In genomic region chr1:23548704-23549143, GRCh38 we compare ENCODE assay signal across 13 cellular contexts. TPM values are rescaled to one million over a fixed set of nuclear protein-coding genes. Genes with fewer than 3 reads are reported as not detected.
DNase-seq lines count a peak whose midpoint lies in the region; ATAC-seq and TF ChIP-seq lines count a peak whose summit lies in the region.
"Had no signal": no experiment of that assay in that cellular context is flagged by ENCODE, and none has a peak within 500 bp of the region (broad histone marks: within the 10 kb centered on the region; RNA-seq: fewer than 3 reads in every experiment).

No MANE protein-coding gene starts in this region.

- H3K36me3 ChIP-seq in DOHH2 (ENCODE audit: control insufficient read depth, low read length): no peaks in the 10 kb centered on the region
- no peaks in the 10 kb centered on the region for H3K36me3 ChIP-seq in heart right ventricle
- H3K36me3 ChIP-seq: MG63 had no signal

- H3K27me3 ChIP-seq in DOHH2 (ENCODE audit: control insufficient read depth, low read length) (no peaks in the 10 kb centered on the region), heart right ventricle (peaks cover 0 to 6% (median 0%) of the 10 kb centered on the region in 7 donors)
- H3K27me3 ChIP-seq: MG63 had no signal

- no peaks in the 10 kb centered on the region for H3K27me3 Mint-ChIP-seq in WTC11 (ENCODE audit: low read depth)

- no peaks in the 10 kb centered on the region for H3K36me3 Mint-ChIP-seq in WTC11

- no peaks in the 10 kb centered on the region for H3K79me2 ChIP-seq in DOHH2 (ENCODE audit: control insufficient read depth, low read length)

- H3K27ac ChIP-seq in DOHH2 (ENCODE audit: low read depth, low read length) (peak overlapping the region; percentile 8; the same call in 1 of the 2 replicates), heart right ventricle (peak overlapping the region; percentile 23 to 99 (median 68))

- H3K9me2 ChIP-seq in DOHH2 (replicated peaks; ENCODE audit: control insufficient read depth, low read length): no peaks in the 10 kb centered on the region

- H3K4me1 Mint-ChIP-seq in WTC11: peaks cover 45% of the 10 kb centered on the region

- H3K4me1 ChIP-seq in DOHH2 (ENCODE audit: control insufficient read depth, low read length) (peaks cover 75% of the 10 kb centered on the region), heart right ventricle (peaks cover 4 to 53% (median 25%) of the 10 kb centered on the region in 9 donors)

- H3K27ac Mint-ChIP-seq in WTC11: no peak overlapping the region

- H3K4me3 ChIP-seq in DOHH2 (ENCODE audit: low read length): 0 out of 2 replicates have a peak overlapping the region, but pooled peaks have one; percentile 19
- H3K4me3 ChIP-seq in heart right ventricle: no peak overlapping the region
- H3K4me3 ChIP-seq: MG63, mucosa of descending colon had no signal

- no peaks in the 10 kb centered on the region for H3K9me3 Mint-ChIP-seq in WTC11

- POLR2A ChIA-PET in WTC11 (lab: Charles Lee): no interaction called here

- intact Hi-C loops in heart right ventricle (cut with DNase I): no loop called here
- intact Hi-C loops in sciatic nerve (cut with DNase I): loop anchor here (1.0 kb wide), 1 partner anchor 87 kb away; no protein-coding TSS in a partner anchor

- H4K20me1 ChIP-seq in DOHH2 (ENCODE audit: control insufficient read depth, insufficient read depth, low read depth, low read length): no peaks in the 10 kb centered on the region

- peak overlapping the region; percentile 30 for H3K4me2 ChIP-seq in DOHH2 (ENCODE audit: low read length)

- CTCF ChIA-PET in WTC11 (lab: Charles Lee): interaction anchor here (0.8 to 13.3 kb wide), 7 partner anchors 10 to 170 kb away, joined by 3 to 341 read pairs (median 6); partner anchors contain the start of gene ID3

- H3K9me3 ChIP-seq in DOHH2 (ENCODE audit: control insufficient read depth, insufficient read depth, low read length) (no peaks in the 10 kb centered on the region), heart right ventricle (no peaks in the 10 kb centered on the region)
- H3K9me3 ChIP-seq: MG63, mucosa of descending colon had no signal

- ATAC-seq in WTC11: peak; percentile 36
- peak in 7 of 8 donors; percentile 39 to 80 (median 64) for ATAC-seq in heart right ventricle
- ATAC-seq in sciatic nerve: peak; percentile 34
- no peak for ATAC-seq in HG03139 (IDR thresholded peaks at IDR 0.05; ENCODE audit: unreplicated experiment)
- ATAC-seq: mucosa of descending colon had no signal

- no peak for TF ChIP-seq CTCF in DOHH2 (IDR thresholded peaks at IDR 0.05; ENCODE audit: low read depth, low read length, poor library complexity, severe bottlenecking)
- no peak for TF ChIP-seq CTCF in WTC11 (IDR thresholded peaks at IDR 0.05)
- TF ChIP-seq CTCF in heart right ventricle (IDR thresholded peaks at IDR 0.05): no peak

- DNase-seq in WTC11 (ENCODE audit: low spot score) (no peak), heart right ventricle (peak; percentile 68), sciatic nerve (ENCODE audit: low spot score) (no peak), cerebellar nuclear complex (lab: John Stamatoyannopoulos, UW) (no peak), COLO829 (ENCODE audit: low spot score) (no peak)
- no peak for DNase-seq in stimulated activated CD4-positive, alpha-beta T cell treated with anti-CD3 and anti-CD28 coated beads, Interleukin-4, amount 100 ng/mL, for 1 hour
- DNase-seq: activated CD4-positive, CD25-positive, alpha-beta regulatory T cell; Calu3; MG63; NCI-H226 had no signal

- no peak overlapping the region for H3K4me3 Mint-ChIP-seq in WTC11

- H3F3A ChIP-seq in DOHH2 (ENCODE audit: control insufficient read depth, insufficient read depth): 0 out of 2 replicates have a peak, but pooled peaks cover 9% of the 10 kb centered on the region

- 45 to 61% methylated on average over 9 of the region's 9 CpGs for WGBS in heart right ventricle, 2 donors

TF ChIP-seq in WTC11, 78 proteins besides CTCF, POLR2A, EP300 and RAD21 (continues in another document):
- TF ChIP-seq, protein P1, sequence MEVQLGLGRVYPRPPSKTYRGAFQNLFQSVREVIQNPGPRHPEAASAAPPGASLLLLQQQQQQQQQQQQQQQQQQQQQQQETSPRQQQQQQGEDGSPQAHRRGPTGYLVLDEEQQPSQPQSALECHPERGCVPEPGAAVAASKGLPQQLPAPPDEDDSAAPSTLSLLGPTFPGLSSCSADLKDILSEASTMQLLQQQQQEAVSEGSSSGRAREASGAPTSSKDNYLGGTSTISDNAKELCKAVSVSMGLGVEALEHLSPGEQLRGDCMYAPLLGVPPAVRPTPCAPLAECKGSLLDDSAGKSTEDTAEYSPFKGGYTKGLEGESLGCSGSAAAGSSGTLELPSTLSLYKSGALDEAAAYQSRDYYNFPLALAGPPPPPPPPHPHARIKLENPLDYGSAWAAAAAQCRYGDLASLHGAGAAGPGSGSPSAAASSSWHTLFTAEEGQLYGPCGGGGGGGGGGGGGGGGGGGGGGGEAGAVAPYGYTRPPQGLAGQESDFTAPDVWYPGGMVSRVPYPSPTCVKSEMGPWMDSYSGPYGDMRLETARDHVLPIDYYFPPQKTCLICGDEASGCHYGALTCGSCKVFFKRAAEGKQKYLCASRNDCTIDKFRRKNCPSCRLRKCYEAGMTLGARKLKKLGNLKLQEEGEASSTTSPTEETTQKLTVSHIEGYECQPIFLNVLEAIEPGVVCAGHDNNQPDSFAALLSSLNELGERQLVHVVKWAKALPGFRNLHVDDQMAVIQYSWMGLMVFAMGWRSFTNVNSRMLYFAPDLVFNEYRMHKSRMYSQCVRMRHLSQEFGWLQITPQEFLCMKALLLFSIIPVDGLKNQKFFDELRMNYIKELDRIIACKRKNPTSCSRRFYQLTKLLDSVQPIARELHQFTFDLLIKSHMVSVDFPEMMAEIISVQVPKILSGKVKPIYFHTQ (CRISPR knock-in tag; IDR thresholded peaks at IDR 0.05): no peak
- TF ChIP-seq E2F4 (CRISPR knock-in tag; IDR thresholded peaks at IDR 0.05; ENCODE audit: borderline replicate concordance, low read depth) (no peak), ZNF416 (CRISPR knock-in tag; IDR thresholded peaks at IDR 0.05) (no peak), PRRX2 (CRISPR knock-in tag; IDR thresholded peaks at IDR 0.05) (no peak), NFE2L1 (CRISPR knock-in tag; IDR thresholded peaks at IDR 0.05) (no peak), ZNF281 (CRISPR knock-in tag; IDR thresholded peaks at IDR 0.05) (no peak; the same call in 1 of the 2 replicates), ZNF396 (CRISPR knock-in tag; IDR thresholded peaks at IDR 0.05; ENCODE audit: borderline replicate concordance) (no peak), TEAD4 (CRISPR knock-in tag; IDR thresholded peaks at IDR 0.05) (no peak), MYBL2 (CRISPR knock-in tag; IDR thresholded peaks at IDR 0.05) (no peak), CBFB (CRISPR knock-in tag; IDR thresholded peaks at IDR 0.05; ENCODE audit: low read depth) (no peak), ZNF121 (CRISPR knock-in tag; IDR thresholded peaks at IDR 0.05) (no peak), USF1 (CRISPR knock-in tag; IDR thresholded peaks at IDR 0.05) (no peak)
- TF ChIP-seq, protein P2, sequence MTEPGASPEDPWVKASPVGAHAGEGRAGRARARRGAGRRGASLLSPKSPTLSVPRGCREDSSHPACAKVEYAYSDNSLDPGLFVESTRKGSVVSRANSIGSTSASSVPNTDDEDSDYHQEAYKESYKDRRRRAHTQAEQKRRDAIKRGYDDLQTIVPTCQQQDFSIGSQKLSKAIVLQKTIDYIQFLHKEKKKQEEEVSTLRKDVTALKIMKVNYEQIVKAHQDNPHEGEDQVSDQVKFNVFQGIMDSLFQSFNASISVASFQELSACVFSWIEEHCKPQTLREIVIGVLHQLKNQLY (CRISPR knock-in tag; IDR thresholded peaks at IDR 0.05): no peak

RNA-seq across cellular contexts. Expression of gene ID3, which starts 10.6 kb away (rescaled TPM):
- total RNA-seq in WTC11 (2021) (168 to 278 TPM (median 273 TPM) in 3 replicates), heart right ventricle (100 to 1,000 TPM in 3 of 10 donors, 10 to 100 TPM in 7; 44.7 to 148 (median 83.4) TPM), sciatic nerve (289 TPM)
- polyA plus RNA-seq in heart right ventricle: 100 to 1,000 TPM in 1 of 2 donors, 10 to 100 TPM in 1; 73.6 to 217 TPM

RNA-seq across cellular contexts. Expression of gene E2F2, which starts 17.7 kb away (rescaled TPM):
- total RNA-seq in WTC11 (2021) (4.9 to 5.6 TPM (median 5.4 TPM) in 3 replicates), heart right ventricle (1 to 10 TPM in 1 of 10 donors, under 1 TPM in 8, not detected in 1; 0.04 to 2.3 (median 0.17) TPM), sciatic nerve (2.1 TPM)
- polyA plus RNA-seq in heart right ventricle: under 1 TPM in 1 of 2 donors, not detected in 1; 0.06 TPM

Comparison
In these comparisons a context has a peak if more than half of its experiments do, and no peak if none do; other contexts are left out.
1. DNase-seq: peak in heart right ventricle (2 of 2); none in WTC11 (single experiment), sciatic nerve (single experiment), cerebellar nuclear complex (0 of 2), COLO829 (single experiment) and stimulated activated CD4-positive, alpha-beta T cell treated with anti-CD3 and anti-CD28 coated beads, Interleukin-4, amount 100 ng/mL, for 1 hour (single experiment).